Comparison of ENCODE assay signal across 1 cellular context in genomic region chr2:169415233-169415748, GRCh38.
TF ChIP-seq lines count a peak whose summit lies in the region.

No MANE protein-coding gene starts in this region.

TF ChIP-seq in K562, 482 proteins besides CTCF, POLR2A, EP300 and RAD21 (continued from another document and continues in another):
- TF ChIP-seq E2F6 (IDR thresholded peaks at IDR 0.05; ENCODE audit: borderline replicate concordance in 1 of 2, extremely low read depth in 1 of 2, insufficient read depth in 1 of 2, insufficient read length in 1 of 2, low read depth in 1 of 2, low read length in 1 of 2, poor library complexity in 1 of 2, severe bottlenecking in 1 of 2): peak in 1 of 2 experiments; percentile 17
- TF ChIP-seq ZNF324 (CRISPR knock-in tag; IDR thresholded peaks at IDR 0.05): no peak
- no peak for TF ChIP-seq SP2 (IDR thresholded peaks at IDR 0.05; ENCODE audit: extremely low read depth, low read depth, low read length, poor library complexity, severe bottlenecking)
- TF ChIP-seq ZNF79 (CRISPR knock-in tag; IDR thresholded peaks at IDR 0.05; ENCODE audit: low read depth): no peak
- TF ChIP-seq CREM (IDR thresholded peaks at IDR 0.05; ENCODE audit: low read depth): peak; percentile 79
- TF ChIP-seq PTTG1 (tag; IDR thresholded peaks at IDR 0.05; ENCODE audit: low read depth): no peak
- TF ChIP-seq ZNF217 (CRISPR knock-in tag; IDR thresholded peaks at IDR 0.05): no peak
- no peak for TF ChIP-seq HEY1 (CRISPR knock-in tag; IDR thresholded peaks at IDR 0.05; ENCODE audit: borderline replicate concordance)
- TF ChIP-seq GTF2F1 (IDR thresholded peaks at IDR 0.05; ENCODE audit: low read depth, low read length): no peak
- TF ChIP-seq ZNF133 (CRISPR knock-in tag; IDR thresholded peaks at IDR 0.05): no peak
- TF ChIP-seq ERF (CRISPR knock-in tag; IDR thresholded peaks at IDR 0.05): no peak
- TF ChIP-seq EGR1 (conservative IDR thresholded peaks at IDR 0.05): no peak
- TF ChIP-seq TRIM25 (IDR thresholded peaks at IDR 0.05; ENCODE audit: borderline replicate concordance): no peak
- peak; percentile 86 for TF ChIP-seq MTA2 (IDR thresholded peaks at IDR 0.05; ENCODE audit: low read depth)
- TF ChIP-seq TFAM (CRISPR knock-in tag; conservative IDR thresholded peaks at IDR 0.05): no peak
- peak; percentile 82 to 92 for TF ChIP-seq TRIM24 (IDR thresholded peaks at IDR 0.05)
- no peak for TF ChIP-seq ETS1 (conservative IDR thresholded peaks at IDR 0.05; ENCODE audit: control insufficient read depth, low read depth, low read length)
- peak; percentile 96 for TF ChIP-seq CBFA2T3 (IDR thresholded peaks at IDR 0.05)
- no peak for TF ChIP-seq ZNF41 (CRISPR knock-in tag; conservative IDR thresholded peaks at IDR 0.05)
- no peak for TF ChIP-seq NR2C2 (CRISPR knock-in tag; IDR thresholded peaks at IDR 0.05)
- no peak for TF ChIP-seq NR2C2 (tag; IDR thresholded peaks at IDR 0.05)
- 0 out of 2 replicates have a peak, but pooled peaks have one; percentile 56 for TF ChIP-seq GABPB1 (CRISPR knock-in tag; IDR thresholded peaks at IDR 0.05)
- no peak for TF ChIP-seq ZNF280A (IDR thresholded peaks at IDR 0.05; ENCODE audit: low read depth, partially characterized antibody)
- TF ChIP-seq KLF16 (IDR thresholded peaks at IDR 0.05): peak; percentile 94
- peak; percentile 82; the same call in 1 of the 2 replicates for TF ChIP-seq SMARCC2 (IDR thresholded peaks at IDR 0.05; ENCODE audit: low read depth)
- no peak for TF ChIP-seq ZNF124 (CRISPR knock-in tag; IDR thresholded peaks at IDR 0.05)
- no peak for TF ChIP-seq MAZ (CRISPR knock-in tag; conservative IDR thresholded peaks at IDR 0.05 in 1 of 2, IDR thresholded peaks at IDR 0.05 in 1 of 2)
- TF ChIP-seq ZC3H8 (IDR thresholded peaks at IDR 0.05): no peak
- TF ChIP-seq MCM7 (IDR thresholded peaks at IDR 0.05): no peak
- no peak for TF ChIP-seq PRPF4 (IDR thresholded peaks at IDR 0.05; ENCODE audit: insufficient read depth, low read depth, low read length, poor library complexity, severe bottlenecking)
- no peak for TF ChIP-seq NFXL1 (CRISPR knock-in tag; IDR thresholded peaks at IDR 0.05)
- TF ChIP-seq KLF1 (tag; IDR thresholded peaks at IDR 0.05): no peak
- TF ChIP-seq STAT6 (CRISPR knock-in tag; IDR thresholded peaks at IDR 0.05): peak; percentile 45; the same call in 1 of the 2 replicates
- no peak for TF ChIP-seq XRCC3 (IDR thresholded peaks at IDR 0.05)
- no peak for TF ChIP-seq HNRNPUL1 (IDR thresholded peaks at IDR 0.05; ENCODE audit: low read length)
- TF ChIP-seq NEUROD1 (IDR thresholded peaks at IDR 0.05; ENCODE audit: borderline replicate concordance, low read depth, low read length, partially characterized antibody): no peak
- TF ChIP-seq ZNF175 (CRISPR knock-in tag; IDR thresholded peaks at IDR 0.05; ENCODE audit: low read depth): peak; percentile 64; the same call in 1 of the 2 replicates
- no peak for TF ChIP-seq ZFX (CRISPR knock-in tag; IDR thresholded peaks at IDR 0.05)
- no peak for TF ChIP-seq RFX5 (IDR thresholded peaks at IDR 0.05; ENCODE audit: low read depth, low read length)
- no peak for TF ChIP-seq NELFE (IDR thresholded peaks at IDR 0.05; ENCODE audit: insufficient read depth, insufficient read length)
- no peak for TF ChIP-seq ZKSCAN3 (CRISPR knock-in tag; IDR thresholded peaks at IDR 0.05)
- TF ChIP-seq HDAC1 (IDR thresholded peaks at IDR 0.05): peak in 1 of 2 experiments; percentile 45; a peak in 1 of 4 replicates
- TF ChIP-seq ATF3 (IDR thresholded peaks at IDR 0.05): peak; percentile 91
- peak; percentile 88; the same call in 1 of the 2 replicates for TF ChIP-seq ATF3 (CRISPR knock-in tag; conservative IDR thresholded peaks at IDR 0.05)
- no peak for TF ChIP-seq ZNF780A (CRISPR knock-in tag; IDR thresholded peaks at IDR 0.05)
- peak; percentile 83 for TF ChIP-seq MTA1 (IDR thresholded peaks at IDR 0.05; ENCODE audit: borderline replicate concordance)
- peak; percentile 89 for TF ChIP-seq JUND (IDR thresholded peaks at IDR 0.05; ENCODE audit: borderline replicate concordance, low read depth, low read length)
- peak; percentile 94; the same call in 2 of the 3 replicates for TF ChIP-seq JUND (tag; IDR thresholded peaks at IDR 0.05; ENCODE audit: borderline replicate concordance, low read depth, low read length)
- TF ChIP-seq EP400 (IDR thresholded peaks at IDR 0.05): no peak; the same call in 1 of the 2 replicates
- TF ChIP-seq TFE3 (CRISPR knock-in tag; IDR thresholded peaks at IDR 0.05): peak; percentile 88
- no peak for TF ChIP-seq KHSRP (IDR thresholded peaks at IDR 0.05)
- no peak for TF ChIP-seq SRSF3 (IDR thresholded peaks at IDR 0.05; ENCODE audit: insufficient read depth, low read length)
- TF ChIP-seq ZNF449 (CRISPR knock-in tag; IDR thresholded peaks at IDR 0.05): no peak
- TF ChIP-seq ZNF143 (CRISPR knock-in tag; IDR thresholded peaks at IDR 0.05): no peak
- no peak for TF ChIP-seq IFI16 (CRISPR knock-in tag; IDR thresholded peaks at IDR 0.05)
- no peak for TF ChIP-seq ZNF174 (CRISPR knock-in tag; IDR thresholded peaks at IDR 0.05)
- TF ChIP-seq BRF2 (IDR thresholded peaks at IDR 0.05; ENCODE audit: borderline replicate concordance, insufficient read depth, insufficient read length): peak; percentile 15
